In genomic region chr1:26279598-26280332, GRCh38 we compare ENCODE assay signal across 8 cellular contexts. TPM values are rescaled to one million over a fixed set of nuclear protein-coding genes. Genes with fewer than 3 reads are reported as not detected.
DNase-seq lines count a peak whose midpoint lies in the region; ATAC-seq and TF ChIP-seq lines count a peak whose summit lies in the region.

Gene SH3BGRL3 (plus strand): TSS chr1:26280086. CDS start chr1:26280156, 70 bp downstream.

- peak; percentile 19; the same call in 1 of the 2 replicates for TF ChIP-seq RAD21 in SK-N-SH (IDR thresholded peaks at IDR 0.05; ENCODE audit: low read length)

- H3K9me3 Mint-ChIP-seq in activated naive CD4-positive, alpha-beta T cell treated with anti-CD3 and anti-CD28 coated beads, Interleukin-2, amount 10 ng/mL, durations not matched to agents 7 days and 5 days = no peaks in the 10 kb centered on the region

- peaks cover 56% of the 10 kb centered on the region for H3F3A ChIP-seq in SK-N-SH (replicated peaks; ENCODE audit: insufficient read depth)

- peaks cover 32% of the 10 kb centered on the region for H3K79me2 ChIP-seq in DND-41 (ENCODE audit: insufficient read depth, low read length)
- H3K79me2 ChIP-seq in SK-N-SH (ENCODE audit: insufficient read depth) = peaks cover 47% of the 10 kb centered on the region

- H3K36me3 Mint-ChIP-seq in activated naive CD4-positive, alpha-beta T cell treated with anti-CD3 and anti-CD28 coated beads, Interleukin-2, amount 10 ng/mL, durations not matched to agents 7 days and 5 days = peaks cover 63% of the 10 kb centered on the region

- peaks cover 22% of the 10 kb centered on the region; the same call in 1 of the 2 replicates for H4K20me1 ChIP-seq in DND-41 (ENCODE audit: insufficient read depth, low read length)
- H4K20me1 ChIP-seq in SK-N-SH (ENCODE audit: insufficient read depth) = peaks cover 33% of the 10 kb centered on the region

- H3K4me1 Mint-ChIP-seq in activated naive CD4-positive, alpha-beta T cell treated with anti-CD3 and anti-CD28 coated beads, Interleukin-2, amount 10 ng/mL, durations not matched to agents 7 days and 5 days = peaks cover 88% of the 10 kb centered on the region

- peak; percentile 67 to 90 for TF ChIP-seq POLR2A in suprapubic skin (IDR thresholded peaks at IDR 0.05)

- no peaks in the 10 kb centered on the region for H3K9me2 ChIP-seq in SK-N-SH

- POLR2A ChIA-PET in SK-N-SH (lab: Yijun Ruan, JAX) = interaction anchor here (0.6 to 2.3 kb wide), 5 partner anchors 9 to 192 kb away, joined by 3 to 10 read pairs (median 5); partner anchors contain the start of gene HMGN2

- TF ChIP-seq CTCF in DND-41 (IDR thresholded peaks at IDR 0.05; ENCODE audit: borderline replicate concordance, extremely low read depth, low read length, poor library complexity, severe bottlenecking) (peak; percentile 65), LNCAP (IDR thresholded peaks at IDR 0.05) (peak; percentile 21; the same call in 1 of the 2 replicates), SK-N-SH (IDR thresholded peaks at IDR 0.05) (peak; percentile 62), suprapubic skin (IDR thresholded peaks at IDR 0.05) (peak in 1 of 2 donors; percentile 46)

- no peaks in the 10 kb centered on the region for H3K27me3 Mint-ChIP-seq in activated naive CD4-positive, alpha-beta T cell treated with anti-CD3 and anti-CD28 coated beads, Interleukin-2, amount 10 ng/mL, durations not matched to agents 7 days and 5 days

- ATAC-seq in DND-41 (ENCODE audit: insufficient read depth, low read depth) (peak; percentile 87), GM21723 (IDR thresholded peaks at IDR 0.05; ENCODE audit: unreplicated experiment) (peak; percentile 64)

- H3K9ac ChIP-seq in DND-41 (ENCODE audit: low read depth, low read length) = peak within 1 kb of the TSS; percentile 91
- peak within 1 kb of the TSS; percentile 81 for H3K9ac ChIP-seq in SK-N-SH

- peak within 1 kb of the TSS; percentile 34 to 74; a peak in 3 of 4 replicates for H3K4me3 ChIP-seq in DND-41 (ENCODE audit: low read depth in 1 of 2, low read length in 2 of 2)
- peak within 1 kb of the TSS; percentile 85 to 95 for H3K4me3 ChIP-seq in SK-N-SH (ENCODE audit: low read depth in 2 of 2, low read length in 1 of 2)
- peak within 1 kb of the TSS; percentile 64 for H3K4me3 ChIP-seq in suprapubic skin

- H3K36me3 ChIP-seq in DND-41 (ENCODE audit: insufficient read depth, low read length) (peaks cover 73% of the 10 kb centered on the region), SK-N-SH (replicated peaks in 1 of 2; ENCODE audit: control insufficient read depth in 1 of 2, insufficient read depth in 2 of 2, low read length in 1 of 2) (peaks cover 9 to 26% of the 10 kb centered on the region in 2 experiments), suprapubic skin (no peaks in the 10 kb centered on the region)

- H3K27ac ChIP-seq in DND-41 (ENCODE audit: low read length) (peak within 1 kb of the TSS; percentile 72), SK-N-SH (ENCODE audit: low read depth in 2 of 2, low read length in 1 of 2) (peak within 1 kb of the TSS; percentile 76 to 87), suprapubic skin (peak within 1 kb of the TSS; percentile 90)

- H3K9me3 ChIP-seq in DND-41 (ENCODE audit: insufficient read depth, low read length, severe bottlenecking) = no peaks in the 10 kb centered on the region
- no peaks in the 10 kb centered on the region for H3K9me3 ChIP-seq in SK-N-SH
- H3K9me3 ChIP-seq in suprapubic skin = no peaks in the 10 kb centered on the region

- H3K4me3 Mint-ChIP-seq in activated naive CD4-positive, alpha-beta T cell treated with anti-CD3 and anti-CD28 coated beads, Interleukin-2, amount 10 ng/mL, durations not matched to agents 7 days and 5 days = peak within 1 kb of the TSS; percentile 91

- H3K27me3 ChIP-seq in DND-41 (ENCODE audit: insufficient read depth, low read length, poor library complexity) (no peaks in the 10 kb centered on the region), SK-N-SH (ENCODE audit: insufficient read depth) (no peaks in the 10 kb centered on the region), suprapubic skin (no peaks in the 10 kb centered on the region)

- peaks cover 53% of the 10 kb centered on the region for H3K4me1 ChIP-seq in DND-41 (ENCODE audit: insufficient read depth, low read length)
- H3K4me1 ChIP-seq in SK-N-SH (ENCODE audit: control insufficient read depth in 1 of 2, insufficient read depth in 2 of 2, low read depth in 1 of 2, low read length in 1 of 2) = peaks cover 36 to 71% of the 10 kb centered on the region in 2 experiments; a peak in 3 of 4 replicates
- H3K4me1 ChIP-seq in suprapubic skin = peaks cover 91% of the 10 kb centered on the region

- H2AFZ ChIP-seq in DND-41 (ENCODE audit: low read depth, low read length) = peak within 1 kb of the TSS; percentile 79
- peak within 1 kb of the TSS; percentile 69 for H2AFZ ChIP-seq in SK-N-SH (ENCODE audit: low read depth)

- CTCF ChIA-PET in SK-N-SH (lab: Yijun Ruan, JAX) = interaction anchor here (0.5 to 9.5 kb wide), 28 partner anchors 9 to 246 kb away, joined by 3 to 204 read pairs (median 4); partner anchors contain the start of genes C1orf232, CD52, CEP85 and FAM110D
- CTCF ChIA-PET in activated naive CD4-positive, alpha-beta T cell treated with anti-CD3 and anti-CD28 coated beads, Interleukin-2, amount 10 ng/mL, durations not matched to agents 7 days and 5 days (lab: Charles Lee) = interaction anchor here (0.8 to 18.0 kb wide), 9 partner anchors 9 to 138 kb away, joined by 3 to 632 read pairs (median 4); partner anchors contain the start of gene CD52

- 6% methylated on average over 23 of the region's 65 CpGs for WGBS in SK-N-SH (ENCODE audit: low lambda C conversion rate)
- 0% methylated on average over 8 of the region's 65 CpGs for WGBS in suprapubic skin

- no peak for TF ChIP-seq EP300 in SK-N-SH (IDR thresholded peaks at IDR 0.05; ENCODE audit: borderline replicate concordance in 1 of 2, low read depth in 1 of 2, low read length in 1 of 2)
- no peak for TF ChIP-seq EP300 in suprapubic skin (IDR thresholded peaks at IDR 0.05)

- H3K4me2 ChIP-seq in DND-41 (ENCODE audit: insufficient read depth, low read length) (peak within 1 kb of the TSS; percentile 67), SK-N-SH (peak within 1 kb of the TSS; percentile 95)

- DNase-seq in DND-41 (peak; percentile 88), SK-N-SH (peak; percentile 96), germinal center (ENCODE audit: low spot score) (peak; percentile 94), occipital lobe (lab: John Stamatoyannopoulos, UW) (peak; percentile 81), suprapubic skin (ENCODE audit: low spot score in 2 of 2) (peak; percentile 93 to 96)
- peak; percentile 91 for DNase-seq in activated naive CD4-positive, alpha-beta T cell treated with anti-CD3 and anti-CD28 coated beads, Interleukin-2, amount 10 ng/mL, durations not matched to agents 7 days and 5 days

- peak within 1 kb of the TSS; percentile 93 for H3K27ac Mint-ChIP-seq in activated naive CD4-positive, alpha-beta T cell treated with anti-CD3 and anti-CD28 coated beads, Interleukin-2, amount 10 ng/mL, durations not matched to agents 7 days and 5 days

TF ChIP-seq in SK-N-SH, 30 proteins besides CTCF, POLR2A, EP300 and RAD21 (continues in another document):
- TF ChIP-seq CHD2 (IDR thresholded peaks at IDR 0.05; ENCODE audit: low read length, partially characterized antibody) (peak; percentile 61), EZH2phosphoT487 (IDR thresholded peaks at IDR 0.05; ENCODE audit: borderline replicate concordance, low read depth) (no peak), PBX3 (IDR thresholded peaks at IDR 0.05) (peak; percentile 49), USF1 (IDR thresholded peaks at IDR 0.05; ENCODE audit: borderline replicate concordance, low read depth) (no peak), YY1 (IDR thresholded peaks at IDR 0.05; ENCODE audit: low read depth) (no peak), MXI1 (IDR thresholded peaks at IDR 0.05; ENCODE audit: low read depth, low read length) (peak; percentile 45), NFIC (IDR thresholded peaks at IDR 0.05; ENCODE audit: borderline replicate concordance) (no peak), RCOR1 (IDR thresholded peaks at IDR 0.05; ENCODE audit: low read length) (no peak), POLR2AphosphoS5 (IDR thresholded peaks at IDR 0.05; ENCODE audit: low read depth, low read length) (peak; percentile 69), RFX5 (IDR thresholded peaks at IDR 0.05; ENCODE audit: low read length) (no peak), FOXJ3 (CRISPR knock-in tag; IDR thresholded peaks at IDR 0.05) (no peak), IRF3 (IDR thresholded peaks at IDR 0.05; ENCODE audit: low read depth, low read length) (no peak), MAX (IDR thresholded peaks at IDR 0.05; ENCODE audit: low read depth) (peak; percentile 86)

RNA-seq across cellular contexts. Expression of gene SH3BGRL3, which starts in this region (rescaled TPM):
- 131 and 202 TPM in 2 replicates for polyA plus RNA-seq in SK-N-SH (2012; rRNA removed)
- 152 and 168 TPM in 2 replicates for polyA plus RNA-seq in SK-N-SH (2012; cell fraction: cytosol; rRNA removed)
- 42.7 and 49.7 TPM in 2 replicates for polyA plus RNA-seq in SK-N-SH (2012; cell fraction: nucleus; rRNA removed)
- total RNA-seq in occipital lobe (8.4 TPM), suprapubic skin (100 to 1,000 TPM in 1 of 4 donors, 10 to 100 TPM in 3; 53.5 to 104 (median 92.8) TPM)

Comparison
In these comparisons a context has a peak if more than half of its experiments do, and no peak if none do; other contexts are left out.
1. Peak in every context shown above with its lines: DNase-seq, ATAC-seq, H3K4me3 ChIP-seq and H3K27ac ChIP-seq.